ENCODE assay signal across 9 cellular contexts in the genomic region with DNA sequence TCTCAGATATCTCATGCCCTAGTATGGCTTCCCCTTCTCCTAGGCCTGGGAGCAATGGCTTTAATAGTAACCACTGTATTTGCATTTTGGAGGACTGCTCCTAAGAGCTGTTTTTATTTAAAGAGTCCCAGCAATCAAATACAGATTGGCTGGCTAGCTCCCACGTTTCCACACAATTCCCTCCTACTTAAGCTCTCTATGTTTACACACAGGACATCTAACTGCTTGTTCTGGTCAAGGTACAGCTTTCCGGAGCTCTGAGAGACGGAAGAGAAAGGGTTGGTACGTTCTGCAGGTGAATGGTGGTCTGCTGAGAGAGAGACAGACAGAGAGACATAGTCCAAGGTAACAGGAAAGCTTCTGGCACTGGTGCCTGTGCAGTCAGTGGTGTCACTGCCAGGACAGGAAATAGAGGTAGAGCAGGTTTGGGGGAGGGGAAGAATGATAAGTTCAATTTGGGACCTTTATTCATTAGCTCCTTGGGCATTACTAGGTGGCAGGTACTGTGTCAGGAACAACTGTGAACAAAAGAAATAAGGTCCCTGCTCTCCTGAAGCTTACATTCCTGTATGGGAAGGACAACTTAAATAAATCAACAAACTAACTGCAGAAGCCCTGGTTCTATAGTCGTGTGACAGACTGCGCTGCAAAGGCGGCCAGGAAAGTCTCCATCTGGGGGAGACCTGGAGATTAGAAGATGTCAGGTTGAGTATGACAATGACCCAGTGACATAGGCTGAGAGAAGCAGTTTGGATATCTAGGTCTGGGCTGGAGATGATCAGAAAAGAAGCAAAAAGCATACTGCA. TPM values are rescaled to one million over a fixed set of nuclear protein-coding genes. Genes with fewer than 3 reads are reported as not detected.
DNase-seq lines count a peak whose midpoint lies in the region; ATAC-seq and TF ChIP-seq lines count a peak whose summit lies in the region.
"Had no signal": no experiment of that assay in that cellular context is flagged by ENCODE, and none has a peak within 500 bp of the region (broad histone marks: within the 10 kb centered on the region; RNA-seq: fewer than 3 reads in every experiment).

No MANE protein-coding gene starts in this region.

- no peaks in the 10 kb centered on the region for H3K36me3 Mint-ChIP-seq in activated naive CD4-positive, alpha-beta T cell treated with anti-CD3 and anti-CD28 coated beads, Interleukin-2, amount 50 U/mL, for 24 hours
- peaks cover 7% of the 10 kb centered on the region for H3K36me3 Mint-ChIP-seq in activated T-helper 1 cell treated with anti-CD3 and anti-CD28 coated beads, Interleukin-12 subunit alpha, Interleukin-12 subunit beta, Interleukin-2, Interleukin-4 antibody, amounts not matched to agents 30 ng/mL and 10 ng/mL and 1 ng/mL, durations not matched to agents 14 hours and 24 hours and 36 hours (ENCODE audit: low read depth)

- H3K4me3 Mint-ChIP-seq in activated naive CD4-positive, alpha-beta T cell treated with anti-CD3 and anti-CD28 coated beads, Interleukin-2, amount 50 U/mL, for 24 hours, result peak overlapping the region; percentile 40
- peak overlapping the region; percentile 32 for H3K4me3 Mint-ChIP-seq in activated T-helper 1 cell treated with anti-CD3 and anti-CD28 coated beads, Interleukin-12 subunit alpha, Interleukin-12 subunit beta, Interleukin-2, Interleukin-4 antibody, amounts not matched to agents 30 ng/mL and 10 ng/mL and 1 ng/mL, durations not matched to agents 14 hours and 24 hours and 36 hours

- ATAC-seq in lower lobe of right lung (peak; percentile 0 to 11), upper lobe of right lung (peak; percentile 1), HG03565 (IDR thresholded peaks at IDR 0.05; ENCODE audit: unreplicated experiment) (no peak)

- peaks cover 37% of the 10 kb centered on the region for H3K4me1 Mint-ChIP-seq in activated naive CD4-positive, alpha-beta T cell treated with anti-CD3 and anti-CD28 coated beads, Interleukin-2, amount 50 U/mL, for 24 hours
- H3K4me1 Mint-ChIP-seq in activated T-helper 1 cell treated with anti-CD3 and anti-CD28 coated beads, Interleukin-12 subunit alpha, Interleukin-12 subunit beta, Interleukin-2, Interleukin-4 antibody, amounts not matched to agents 30 ng/mL and 10 ng/mL and 1 ng/mL, durations not matched to agents 14 hours and 24 hours and 36 hours (ENCODE audit: low read depth), result peaks cover 37% of the 10 kb centered on the region

- H3K27me3 ChIP-seq in lower lobe of right lung (ENCODE audit: low read depth) (no peaks in the 10 kb centered on the region), upper lobe of right lung (no peaks in the 10 kb centered on the region)

- no peaks in the 10 kb centered on the region for H3K36me3 ChIP-seq in lower lobe of right lung
- no peaks in the 10 kb centered on the region for H3K36me3 ChIP-seq in upper lobe of right lung

- peak overlapping the region; percentile 70 for H3K27ac ChIP-seq in lower lobe of right lung
- H3K27ac ChIP-seq in upper lobe of right lung, result peak overlapping the region; percentile 79

- no peaks in the 10 kb centered on the region for H3K27me3 Mint-ChIP-seq in activated naive CD4-positive, alpha-beta T cell treated with anti-CD3 and anti-CD28 coated beads, Interleukin-2, amount 50 U/mL, for 24 hours
- H3K27me3 Mint-ChIP-seq in activated T-helper 1 cell treated with anti-CD3 and anti-CD28 coated beads, Interleukin-12 subunit alpha, Interleukin-12 subunit beta, Interleukin-2, Interleukin-4 antibody, amounts not matched to agents 30 ng/mL and 10 ng/mL and 1 ng/mL, durations not matched to agents 14 hours and 24 hours and 36 hours (ENCODE audit: insufficient read depth), result no peaks in the 10 kb centered on the region

- peaks cover 31% of the 10 kb centered on the region for H3K4me1 ChIP-seq in lower lobe of right lung
- peaks cover 14% of the 10 kb centered on the region for H3K4me1 ChIP-seq in upper lobe of right lung

- no peaks in the 10 kb centered on the region for H3K9me3 Mint-ChIP-seq in activated naive CD4-positive, alpha-beta T cell treated with anti-CD3 and anti-CD28 coated beads, Interleukin-2, amount 50 U/mL, for 24 hours
- H3K9me3 Mint-ChIP-seq in activated T-helper 1 cell treated with anti-CD3 and anti-CD28 coated beads, Interleukin-12 subunit alpha, Interleukin-12 subunit beta, Interleukin-2, Interleukin-4 antibody, amounts not matched to agents 30 ng/mL and 10 ng/mL and 1 ng/mL, durations not matched to agents 14 hours and 24 hours and 36 hours, result no peaks in the 10 kb centered on the region

- H3K4me3 ChIP-seq in lower lobe of right lung (no peak overlapping the region), upper lobe of right lung (no peak overlapping the region)

- H3K9me3 ChIP-seq in lower lobe of right lung, result no peaks in the 10 kb centered on the region
- no peaks in the 10 kb centered on the region for H3K9me3 ChIP-seq in upper lobe of right lung

- no peak for DNase-seq in activated naive CD4-positive, alpha-beta T cell treated with Interleukin-2 at 50 U/mL for 16 hours
- no peak for DNase-seq in activated T-helper 1 cell treated with anti-CD3 and anti-CD28 coated beads, Interleukin-12 subunit alpha, Interleukin-12 subunit beta, Interleukin-2, Interleukin-4 antibody, amounts not matched to agents 30 ng/mL and 10 ng/mL and 1 ng/mL, durations not matched to agents 14 hours and 24 hours and 36 hours (ENCODE audit: low spot score)
- no peak for DNase-seq in lower lobe of right lung
- no peak for DNase-seq in upper lobe of right lung
- no peak for DNase-seq in stimulated activated naive CD4-positive, alpha-beta T cell (lab: John Stamatoyannopoulos, UW)
- no peak for DNase-seq in superior temporal gyrus (ENCODE audit: extremely low spot score)
- DNase-seq: foreskin melanocyte had no signal

- TF ChIP-seq CTCF in lower lobe of right lung (IDR thresholded peaks at IDR 0.05) (no peak), upper lobe of right lung (IDR thresholded peaks at IDR 0.05) (no peak)

- H3K27ac Mint-ChIP-seq in activated naive CD4-positive, alpha-beta T cell treated with anti-CD3 and anti-CD28 coated beads, Interleukin-2, amount 50 U/mL, for 24 hours, result peak overlapping the region; percentile 37
- H3K27ac Mint-ChIP-seq in activated T-helper 1 cell treated with anti-CD3 and anti-CD28 coated beads, Interleukin-12 subunit alpha, Interleukin-12 subunit beta, Interleukin-2, Interleukin-4 antibody, amounts not matched to agents 30 ng/mL and 10 ng/mL and 1 ng/mL, durations not matched to agents 14 hours and 24 hours and 36 hours, result peak overlapping the region; percentile 45

- intact Hi-C loops in activated T-helper 1 cell treated with anti-CD3 and anti-CD28 coated beads, Interleukin-12 subunit alpha, Interleukin-12 subunit beta, Interleukin-2, Interleukin-4 antibody, amounts not matched to agents 30 ng/mL and 10 ng/mL and 1 ng/mL, durations not matched to agents 14 hours and 24 hours and 36 hours (cut with micrococcal nuclease), result loop anchor here (2.0 to 5.0 kb wide), 2 partner anchors 256 to 935 kb away; a partner anchor contains a TSS
- intact Hi-C loops in lower lobe of right lung (cut with DNase I) (no loop called here), upper lobe of right lung (cut with DNase I) (no loop called here)

RNA-seq across cellular contexts. Expression of a gene that starts 1.2 kb away (rescaled TPM):
- total RNA-seq in activated T-helper 1 cell treated with anti-CD3 and anti-CD28 coated beads, Interleukin-12 subunit alpha, Interleukin-12 subunit beta, Interleukin-2, Interleukin-4 antibody, amounts not matched to agents 30 ng/mL and 10 ng/mL and 1 ng/mL, durations not matched to agents 14 hours and 24 hours and 36 hours, result 12.5 and 13.5 TPM in 2 replicates
- total RNA-seq in lower lobe of right lung (3.9 TPM), upper lobe of right lung (4.9 TPM)

RNA-seq across cellular contexts. Expression of a gene that starts 50.6 kb away (rescaled TPM):
- total RNA-seq in activated T-helper 1 cell treated with anti-CD3 and anti-CD28 coated beads, Interleukin-12 subunit alpha, Interleukin-12 subunit beta, Interleukin-2, Interleukin-4 antibody, amounts not matched to agents 30 ng/mL and 10 ng/mL and 1 ng/mL, durations not matched to agents 14 hours and 24 hours and 36 hours, result 36.7 and 38.7 TPM in 2 replicates
- total RNA-seq in lower lobe of right lung, result 8.2 TPM
- total RNA-seq in upper lobe of right lung, result 8.5 TPM
